ENCODE assay signal across 8 cellular contexts in genomic region chr3:171967137-171967783, GRCh38.
DNase-seq lines count a peak whose midpoint lies in the region; ATAC-seq and TF ChIP-seq lines count a peak whose summit lies in the region.

No MANE protein-coding gene starts in this region.

- no peaks in the 10 kb centered on the region for H3K9me3 Mint-ChIP-seq in Calu3 (ENCODE audit: low read depth, unreplicated experiment)
- no peaks in the 10 kb centered on the region for H3K9me3 Mint-ChIP-seq in activated CD4-positive, alpha-beta T cell treated with anti-CD3 and anti-CD28 coated beads for 36 hours (ENCODE audit: low read depth)

- no peaks in the 10 kb centered on the region for H3K27me3 Mint-ChIP-seq in Calu3 (ENCODE audit: unreplicated experiment)
- H3K27me3 Mint-ChIP-seq in activated CD4-positive, alpha-beta T cell treated with anti-CD3 and anti-CD28 coated beads for 36 hours, result no peaks in the 10 kb centered on the region

- peak overlapping the region; percentile 35 for H3K4me3 Mint-ChIP-seq in Calu3 (ENCODE audit: low read depth, unreplicated experiment)
- H3K4me3 Mint-ChIP-seq in activated CD4-positive, alpha-beta T cell treated with anti-CD3 and anti-CD28 coated beads for 36 hours, result no peak overlapping the region

- BruUV-seq in Calu3 (replicated peaks; lab: Mats Ljungman, UMichigan), result no TSS peak

- H3K9ac ChIP-seq in colonic mucosa (ENCODE audit: low read depth in 2 of 2, low read length in 2 of 2), result no peak overlapping the region

- intact Hi-C loops in Calu3 (cut with micrococcal nuclease; ENCODE audit: unreplicated experiment) (no loop called here), colonic mucosa (cut with DNase I) (no loop called here)
- intact Hi-C loops in activated CD4-positive, alpha-beta T cell treated with anti-CD3 and anti-CD28 coated beads for 36 hours (cut with DNase I, micrococcal nuclease), result no loop called here

- H3K4me3 ChIP-seq in colonic mucosa, result no peak overlapping the region

- POLR2A ChIA-PET in activated CD4-positive, alpha-beta T cell treated with anti-CD3 and anti-CD28 coated beads for 36 hours (lab: Charles Lee), result no interaction called here

- H3K36me3 Mint-ChIP-seq in Calu3 (ENCODE audit: insufficient read depth, unreplicated experiment), result peaks cover 35% of the 10 kb centered on the region
- H3K36me3 Mint-ChIP-seq in activated CD4-positive, alpha-beta T cell treated with anti-CD3 and anti-CD28 coated beads for 36 hours (ENCODE audit: low read depth), result no peaks in the 10 kb centered on the region

- peaks cover 68% of the 10 kb centered on the region for H3K4me1 Mint-ChIP-seq in Calu3 (ENCODE audit: low read depth, unreplicated experiment)
- H3K4me1 Mint-ChIP-seq in activated CD4-positive, alpha-beta T cell treated with anti-CD3 and anti-CD28 coated beads for 36 hours, result peaks cover 2% of the 10 kb centered on the region

- no peaks in the 10 kb centered on the region for H3K4me1 ChIP-seq in colonic mucosa

- H3K27ac Mint-ChIP-seq in Calu3 (ENCODE audit: unreplicated experiment), result peak overlapping the region; percentile 100
- no peak overlapping the region for H3K27ac Mint-ChIP-seq in activated CD4-positive, alpha-beta T cell treated with anti-CD3 and anti-CD28 coated beads for 36 hours

- DNase-seq in Calu3 (peak; percentile 68), NCI-H226 (peak; percentile 71), colonic mucosa (no peak), myocyte (ENCODE audit: low read depth) (peak; percentile 69)
- no peak for DNase-seq in activated CD4-positive, alpha-beta T cell treated with anti-CD3 and anti-CD28 coated beads for 48 hours
- no peak for DNase-seq in activated CD4-positive, alpha-beta T cell treated with anti-CD3 and anti-CD28 coated beads for 36 hours
- DNase-seq in activated T-cell treated with anti-CD3 and anti-CD28 coated beads, Interleukin-2, amount 50 U/mL, for 48 hours, result no peak

- no peak for ATAC-seq in activated CD4-positive, alpha-beta T cell treated with anti-CD3 and anti-CD28 coated beads for 36 hours
- no peak for ATAC-seq in GM18520 (IDR thresholded peaks at IDR 0.05; ENCODE audit: unreplicated experiment)

- no peak for TF ChIP-seq CTCF in Calu3 (IDR thresholded peaks at IDR 0.05; ENCODE audit: unreplicated experiment)
- no peak for TF ChIP-seq CTCF in colonic mucosa (IDR thresholded peaks at IDR 0.05)

- no peaks in the 10 kb centered on the region for H3K27me3 ChIP-seq in colonic mucosa

- H3K36me3 ChIP-seq in colonic mucosa, result no peaks in the 10 kb centered on the region

- peak overlapping the region; percentile 22 for H3K27ac ChIP-seq in colonic mucosa

- CTCF ChIA-PET in Calu3 (lab: Charles Lee), result interaction anchor here (0.7 to 1.3 kb wide), 4 partner anchors 13 to 126 kb away, joined by 3 to 5 read pairs (median 3); partner anchors contain the start of gene FNDC3B
- CTCF ChIA-PET in activated CD4-positive, alpha-beta T cell treated with anti-CD3 and anti-CD28 coated beads for 36 hours (lab: Charles Lee), result interaction anchor here (1.4 kb wide), 1 partner anchor 13 kb away, joined by 3 read pairs; no protein-coding TSS in a partner anchor

- H3K9me3 ChIP-seq in colonic mucosa, result no peaks in the 10 kb centered on the region

Comparison
In these comparisons a context has a peak if more than half of its experiments do, and no peak if none do; other contexts are left out.
1. DNase-seq: peak in Calu3 (single experiment), NCI-H226 (single experiment) and myocyte (single experiment); none in colonic mucosa (single experiment), activated CD4-positive, alpha-beta T cell treated with anti-CD3 and anti-CD28 coated beads for 48 hours (single experiment), activated CD4-positive, alpha-beta T cell treated with anti-CD3 and anti-CD28 coated beads for 36 hours (single experiment) and activated T-cell treated with anti-CD3 and anti-CD28 coated beads, Interleukin-2, amount 50 U/mL, for 48 hours (0 of 2).